8 cellular contexts compared by ENCODE assay signal in genomic region chr3:2098398-2099027, GRCh38. TPM values are rescaled to one million over a fixed set of nuclear protein-coding genes. Genes with fewer than 3 reads are reported as not detected.
DNase-seq lines count a peak whose midpoint lies in the region; ATAC-seq, FAIRE-seq and TF ChIP-seq lines count a peak whose summit lies in the region.
"Had no signal": no experiment of that assay in that cellular context is flagged by ENCODE, and none has a peak within 500 bp of the region (broad histone marks: within the 10 kb centered on the region; RNA-seq: fewer than 3 reads in every experiment).

Gene CNTN4 (plus strand): TSS chr3:2098866.

- peak; percentile 9 for TF ChIP-seq CTCF in kidney (IDR thresholded peaks at IDR 0.05; ENCODE audit: borderline replicate concordance, extremely low read depth, insufficient read depth)
- no peak for TF ChIP-seq CTCF in smooth muscle cell (IDR thresholded peaks at IDR 0.05; ENCODE audit: borderline replicate concordance, insufficient read depth, poor library complexity, severe bottlenecking)

- peaks cover 27% of the 10 kb centered on the region for H3K27me3 ChIP-seq in GM23248 (replicated peaks; ENCODE audit: insufficient read depth)
- H3K27me3 ChIP-seq in smooth muscle cell (ENCODE audit: low read depth), result peaks cover 53% of the 10 kb centered on the region

- H3K4me2 ChIP-seq in GM23248 (ENCODE audit: unreplicated experiment), result no peak within 1 kb of the TSS
- H3K4me2 ChIP-seq in smooth muscle cell, result peak within 1 kb of the TSS; percentile 91

- H3K79me2 ChIP-seq in GM23248 (ENCODE audit: insufficient read depth), result no peaks in the 10 kb centered on the region
- peaks cover 5% of the 10 kb centered on the region for H3K79me2 ChIP-seq in smooth muscle cell (ENCODE audit: low read depth)

- H3K36me3 ChIP-seq in GM23248 (ENCODE audit: low read depth) (no peaks in the 10 kb centered on the region), kidney (ENCODE audit: control insufficient read depth in 1 of 2, insufficient read depth in 2 of 2, low read length in 2 of 2) (no peaks in the 10 kb centered on the region), smooth muscle cell (ENCODE audit: low read depth) (no peaks in the 10 kb centered on the region)

- intact Hi-C loops in kidney (cut with DNase I), result no loop called here

- DNase-seq in GM23248 (peak; percentile 16), NCI-H2029 treated with DMSO at 0.1 percent for 48 hours (lab: John Stamatoyannopoulos, UW) (peak; percentile 8), amygdala (lab: John Stamatoyannopoulos, UW) (peak in 40 of 56 donors; percentile 6 to 80 (median 46)), kidney (peak; percentile 89), smooth muscle cell (lab: John Stamatoyannopoulos, UW; ENCODE audit: unreplicated experiment) (peak; percentile 43)

- H3K9ac ChIP-seq in GM23248 (no peak within 1 kb of the TSS), kidney (ENCODE audit: low read length in 2 of 2) (no peak within 1 kb of the TSS), smooth muscle cell (ENCODE audit: low read depth) (peak within 1 kb of the TSS; percentile 49)

- H3K4me1 ChIP-seq in GM23248 (ENCODE audit: insufficient read depth) (no peaks in the 10 kb centered on the region), kidney (ENCODE audit: control insufficient read depth in 1 of 2, insufficient read depth in 1 of 2, low read depth in 1 of 2, low read length in 2 of 2) (peaks cover 0 to 5% of the 10 kb centered on the region in 2 donors), smooth muscle cell (ENCODE audit: low read depth) (peaks cover 19% of the 10 kb centered on the region)

- H2AFZ ChIP-seq in GM23248 (peak within 1 kb of the TSS; percentile 51; the same call in 1 of the 2 replicates), smooth muscle cell (ENCODE audit: low read depth) (peak within 1 kb of the TSS; percentile 88)

- H3F3A ChIP-seq in GM23248 (ENCODE audit: insufficient read depth), result no peaks in the 10 kb centered on the region
- H3F3A ChIP-seq in smooth muscle cell (ENCODE audit: low read depth), result no peaks in the 10 kb centered on the region

- H3K9me3 ChIP-seq in GM23248 (ENCODE audit: low read depth) (no peaks in the 10 kb centered on the region), kidney (ENCODE audit: control insufficient read depth in 1 of 2, low read length in 2 of 2) (no peaks in the 10 kb centered on the region), smooth muscle cell (replicated peaks; ENCODE audit: low read depth) (no peaks in the 10 kb centered on the region)

- H3K9me2 ChIP-seq in GM23248 (ENCODE audit: insufficient read depth), result no peaks in the 10 kb centered on the region

- H3K27ac ChIP-seq in GM23248 (no peak within 1 kb of the TSS), kidney (ENCODE audit: low read depth in 2 of 2, low read length in 2 of 2) (peak within 1 kb of the TSS in 1 of 2 donors; percentile 42), smooth muscle cell (ENCODE audit: low read depth) (no peak within 1 kb of the TSS)

- no peaks in the 10 kb centered on the region for H4K20me1 ChIP-seq in GM23248 (ENCODE audit: insufficient read depth)
- no peaks in the 10 kb centered on the region for H4K20me1 ChIP-seq in smooth muscle cell (ENCODE audit: low read depth)

- 3% methylated on average over 50 to 82 of the region's 86 CpGs for WGBS in GM23248 (ENCODE audit: low coverage in 1 of 2, low lambda C conversion rate in 2 of 2, missing lambda C conversion rate in 2 of 2), 2 experiments
- WGBS in smooth muscle cell (ENCODE audit: low lambda C conversion rate), result 1% methylated on average over 70 of the region's 86 CpGs

- no peak for FAIRE-seq in kidney (lab: Jason Lieb, UNC)

- ATAC-seq in GM19023 (IDR thresholded peaks at IDR 0.05; ENCODE audit: unreplicated experiment) (no peak), HG02610 (IDR thresholded peaks at IDR 0.05; ENCODE audit: unreplicated experiment) (no peak)

- H3K4me3 ChIP-seq in GM23248 (no peak within 1 kb of the TSS), kidney (ENCODE audit: low read length in 2 of 2) (peak within 1 kb of the TSS; percentile 53 to 64), smooth muscle cell (peak within 1 kb of the TSS; percentile 71)

- in situ Hi-C loops in GM23248 (cut with MboI), result no loop called here

RNA-seq across cellular contexts. Expression of gene CNTN4, which starts in this region (rescaled TPM):
- not detected in 2 replicates for total RNA-seq in GM23248 (2014; rRNA removed; shearing (Covaris generic))
- polyA plus RNA-seq in GM23248 (2016; fragmentation: Nextera tagmentation; extraction: Ambion mirVana), result not detected in 2 replicates
- total RNA-seq in kidney, result 13.4 TPM
- polyA plus RNA-seq in kidney (ENCODE audit: insufficient read depth, low read depth, low replicate concordance), result 2.2 TPM
- total RNA-seq in smooth muscle cell, result 15.8 and 33.3 TPM in 2 replicates
- polyA plus RNA-seq in smooth muscle cell, result 6.6 and 12.1 TPM in 2 replicates
- total RNA-seq: LHCN-M2 had no signal

Comparison
In these comparisons a context has a peak if more than half of its experiments do, and no peak if none do; other contexts are left out.
1. RNA of gene CNTN4 (total RNA-seq): 15.8 to 33.3 TPM in smooth muscle cell and 13.4 TPM in kidney (single experiment); not detected in GM23248; every median in the first group is over 10 times any median in the second.
2. Peak in DNase-seq in GM23248; RNA of the gene not detected or under 1 TPM.
3. DNase-seq: peak in every context shown above with its lines; median percentile 89 in kidney; 46 in amygdala; 43 in smooth muscle cell; 16 in GM23248; 8 in NCI-H2029 treated with DMSO at 0.1 percent for 48 hours.